1 cellular context compared by ENCODE assay signal in the genomic region with DNA sequence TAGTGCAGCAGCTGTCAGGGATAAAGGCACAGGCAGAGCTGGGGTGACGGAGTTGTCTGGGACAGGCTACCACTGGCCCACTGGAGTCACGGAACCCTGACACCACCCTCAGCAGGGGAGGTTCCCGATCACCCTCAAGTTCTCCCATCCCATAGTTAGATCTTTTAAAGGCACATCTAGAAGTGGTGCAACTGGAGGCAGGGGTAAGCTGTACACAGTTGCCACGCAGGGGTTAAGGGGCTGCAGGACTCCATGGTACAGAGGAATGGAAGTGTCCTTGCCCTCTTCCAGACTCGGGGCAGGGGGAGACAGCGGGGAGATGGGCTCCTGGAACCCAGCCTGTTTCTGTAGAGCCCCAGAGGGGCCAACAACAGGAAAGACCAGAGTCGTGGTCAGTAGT.
TF ChIP-seq lines count a peak whose summit lies in the region.

No MANE protein-coding gene starts in this region.

TF ChIP-seq in WTC11, 78 proteins besides CTCF, POLR2A, EP300 and RAD21 (continued from another document):
- TF ChIP-seq, protein P1, sequence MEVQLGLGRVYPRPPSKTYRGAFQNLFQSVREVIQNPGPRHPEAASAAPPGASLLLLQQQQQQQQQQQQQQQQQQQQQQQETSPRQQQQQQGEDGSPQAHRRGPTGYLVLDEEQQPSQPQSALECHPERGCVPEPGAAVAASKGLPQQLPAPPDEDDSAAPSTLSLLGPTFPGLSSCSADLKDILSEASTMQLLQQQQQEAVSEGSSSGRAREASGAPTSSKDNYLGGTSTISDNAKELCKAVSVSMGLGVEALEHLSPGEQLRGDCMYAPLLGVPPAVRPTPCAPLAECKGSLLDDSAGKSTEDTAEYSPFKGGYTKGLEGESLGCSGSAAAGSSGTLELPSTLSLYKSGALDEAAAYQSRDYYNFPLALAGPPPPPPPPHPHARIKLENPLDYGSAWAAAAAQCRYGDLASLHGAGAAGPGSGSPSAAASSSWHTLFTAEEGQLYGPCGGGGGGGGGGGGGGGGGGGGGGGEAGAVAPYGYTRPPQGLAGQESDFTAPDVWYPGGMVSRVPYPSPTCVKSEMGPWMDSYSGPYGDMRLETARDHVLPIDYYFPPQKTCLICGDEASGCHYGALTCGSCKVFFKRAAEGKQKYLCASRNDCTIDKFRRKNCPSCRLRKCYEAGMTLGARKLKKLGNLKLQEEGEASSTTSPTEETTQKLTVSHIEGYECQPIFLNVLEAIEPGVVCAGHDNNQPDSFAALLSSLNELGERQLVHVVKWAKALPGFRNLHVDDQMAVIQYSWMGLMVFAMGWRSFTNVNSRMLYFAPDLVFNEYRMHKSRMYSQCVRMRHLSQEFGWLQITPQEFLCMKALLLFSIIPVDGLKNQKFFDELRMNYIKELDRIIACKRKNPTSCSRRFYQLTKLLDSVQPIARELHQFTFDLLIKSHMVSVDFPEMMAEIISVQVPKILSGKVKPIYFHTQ (CRISPR knock-in tag; IDR thresholded peaks at IDR 0.05), result no peak
- TF ChIP-seq, protein P2, sequence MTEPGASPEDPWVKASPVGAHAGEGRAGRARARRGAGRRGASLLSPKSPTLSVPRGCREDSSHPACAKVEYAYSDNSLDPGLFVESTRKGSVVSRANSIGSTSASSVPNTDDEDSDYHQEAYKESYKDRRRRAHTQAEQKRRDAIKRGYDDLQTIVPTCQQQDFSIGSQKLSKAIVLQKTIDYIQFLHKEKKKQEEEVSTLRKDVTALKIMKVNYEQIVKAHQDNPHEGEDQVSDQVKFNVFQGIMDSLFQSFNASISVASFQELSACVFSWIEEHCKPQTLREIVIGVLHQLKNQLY (CRISPR knock-in tag; IDR thresholded peaks at IDR 0.05), result no peak
